10 cellular contexts compared by ENCODE assay signal in genomic region chr1:50422675-50422945, GRCh38. TPM values are rescaled to one million over a fixed set of nuclear protein-coding genes. Genes with fewer than 3 reads are reported as not detected.
DNase-seq lines count a peak whose midpoint lies in the region; ATAC-seq and TF ChIP-seq lines count a peak whose summit lies in the region.
"Had no signal": no experiment of that assay in that cellular context is flagged by ENCODE, and none has a peak within 500 bp of the region (broad histone marks: within the 10 kb centered on the region; RNA-seq: fewer than 3 reads in every experiment).

No MANE protein-coding gene starts in this region.

- peaks cover 77 to 81% of the 10 kb centered on the region in 2 donors for H3K27me3 Mint-ChIP-seq in natural killer cell (ENCODE audit: low read depth in 2 of 2)

- DNase-seq in COLO668 (lab: John Stamatoyannopoulos, UW; ENCODE audit: unreplicated experiment) (peak; percentile 78), colonic mucosa (no peak), natural killer cell (no peak), foreskin melanocyte (no peak), NCI-H82 (lab: John Stamatoyannopoulos, UW) (no peak)
- DNase-seq: NCI-H226, sigmoid colon had no signal

- H3K27ac Mint-ChIP-seq in natural killer cell: no peak overlapping the region

- TF ChIP-seq CTCF in colonic mucosa (IDR thresholded peaks at IDR 0.05) (no peak), natural killer cell (IDR thresholded peaks at IDR 0.05) (no peak)

- peaks cover 16% of the 10 kb centered on the region for H3K36me3 Mint-ChIP-seq in natural killer cell

- peak overlapping the region; percentile 88 for H3K4me3 Mint-ChIP-seq in natural killer cell

- H3K9me3 Mint-ChIP-seq in natural killer cell: no peaks in the 10 kb centered on the region

- H3K9ac ChIP-seq in HUES64 (ENCODE audit: low read depth, low read length) (no peak overlapping the region), colonic mucosa (ENCODE audit: low read depth in 2 of 2, low read length in 2 of 2) (no peak overlapping the region)

- intact Hi-C loops in colonic mucosa (cut with DNase I) (no loop called here), natural killer cell (cut with micrococcal nuclease) (no loop called here)

- H3K36me3 ChIP-seq in HUES64 (ENCODE audit: insufficient read depth, low read length) (no peaks in the 10 kb centered on the region), colonic mucosa (no peaks in the 10 kb centered on the region)
- H3K36me3 ChIP-seq: sigmoid colon had no signal

- H3K27me3 ChIP-seq in HUES64 (ENCODE audit: insufficient read depth, low read length) (peaks cover 100% of the 10 kb centered on the region), colonic mucosa (peaks cover 96% of the 10 kb centered on the region)

- H3K9me3 ChIP-seq in HUES64 (ENCODE audit: insufficient read depth, low read depth, low read length) (no peaks in the 10 kb centered on the region), colonic mucosa (no peaks in the 10 kb centered on the region)
- H3K9me3 ChIP-seq: sigmoid colon had no signal

- WGBS in HUES64: 2% methylated on average over 21 of the region's 21 CpGs

- H3K27ac ChIP-seq in HUES64 (ENCODE audit: low read depth, low read length): no peak overlapping the region
- no peak overlapping the region for H3K27ac ChIP-seq in colonic mucosa
- H3K27ac ChIP-seq: sigmoid colon had no signal

- H3K4me1 Mint-ChIP-seq in natural killer cell: peaks cover 48 to 53% of the 10 kb centered on the region in 2 donors

- H3K4me3 ChIP-seq in HUES64 (ENCODE audit: low read length) (peak overlapping the region; percentile 43), colonic mucosa (peak overlapping the region; percentile 34)

- ATAC-seq in natural killer cell (no peak), GM21723 (IDR thresholded peaks at IDR 0.05; ENCODE audit: unreplicated experiment) (no peak)

- peaks cover 7% of the 10 kb centered on the region for H3K4me1 ChIP-seq in HUES64 (ENCODE audit: insufficient read depth, low read length)
- peaks cover 8% of the 10 kb centered on the region for H3K4me1 ChIP-seq in colonic mucosa

RNA-seq across cellular contexts. Expression of gene DMRTA2, which starts 0.6 kb away (rescaled TPM):
- 0.10 TPM for polyA plus RNA-seq in HUES64 (2013, experiment 1 of 2)
- polyA plus RNA-seq in HUES64 (2013, experiment 2 of 2): not detected
- total RNA-seq in colonic mucosa (not detected), natural killer cell (not detected)
- total RNA-seq: liver had no signal
- polyA plus RNA-seq: liver had no signal
